ENCODE assay signal across 8 cellular contexts in genomic region chr11:88337342-88338222, GRCh38. TPM values are rescaled to one million over a fixed set of nuclear protein-coding genes. Genes with fewer than 3 reads are reported as not detected.
A peak's percentile ranks its signal among the peaks of the same experiment; 100 is the strongest.
DNase-seq lines count a peak whose midpoint lies in the region; ATAC-seq and TF ChIP-seq lines count a peak whose summit lies in the region.

Gene CTSC, minus strand, starts transcription at chr11:88337736. Its CDS starts 64 bp downstream, at chr11:88337672.

- no peaks in the 10 kb centered on the region for H3K9me3 Mint-ChIP-seq in activated naive CD4-positive, alpha-beta T cell treated with anti-CD3 and anti-CD28 coated beads, Interleukin-2, amount 50 U/mL, for 72 hours

- peak within 1 kb of the TSS; percentile 2 for H4K12ac ChIP-seq in trophoblast cell (ENCODE audit: low read depth, low read length)

- no peak within 1 kb of the TSS for H3K4ac ChIP-seq in trophoblast cell (ENCODE audit: low read depth, low read length)

- H3K4me2 ChIP-seq in trophoblast cell (ENCODE audit: low read length): peak within 1 kb of the TSS; percentile 98

- no peak within 1 kb of the TSS for H3K27ac ChIP-seq in trophoblast cell (ENCODE audit: low read depth, low read length)
- peak within 1 kb of the TSS; percentile 67 to 87 (median 78) for H3K27ac ChIP-seq in tibial nerve

- peak within 1 kb of the TSS; percentile 51 for H3K14ac ChIP-seq in trophoblast cell (ENCODE audit: low read length)

- H3K4me1 ChIP-seq in trophoblast cell (ENCODE audit: control insufficient read depth in 1 of 2, insufficient read depth in 2 of 2, low read length in 2 of 2) (peaks cover 0 to 6% of the 10 kb centered on the region in 2 experiments), tibial nerve (peaks cover 0 to 44% (median 7%) of the 10 kb centered on the region in 4 donors)

- H3K36me3 ChIP-seq in trophoblast cell (ENCODE audit: control insufficient read depth in 1 of 2, insufficient read depth in 2 of 2, low read length in 2 of 2) (no peaks in the 10 kb centered on the region), tibial nerve (no peaks in the 10 kb centered on the region)

- TF ChIP-seq EP300 in tibial nerve (IDR thresholded peaks at IDR 0.05): peak; percentile 55 to 91

- H3K27ac Mint-ChIP-seq in activated naive CD4-positive, alpha-beta T cell treated with anti-CD3 and anti-CD28 coated beads, Interleukin-2, amount 50 U/mL, for 72 hours: peak within 1 kb of the TSS; percentile 89 to 96

- H2BK12ac ChIP-seq in trophoblast cell (ENCODE audit: low read length): peak within 1 kb of the TSS; percentile 41

- peak within 1 kb of the TSS; percentile 76 for H3K4me3 ChIP-seq in HFF-Myc (replicated peaks; ENCODE audit: low read depth, low read length)
- peak within 1 kb of the TSS; percentile 91 for H3K4me3 ChIP-seq in trophoblast cell (ENCODE audit: low read depth, low read length)
- peak within 1 kb of the TSS; percentile 68 to 78 (median 78) for H3K4me3 ChIP-seq in tibial nerve

- H3K23ac ChIP-seq in trophoblast cell (ENCODE audit: low read length): no peak within 1 kb of the TSS

- H4K8ac ChIP-seq in trophoblast cell (ENCODE audit: low read depth, low read length): peak within 1 kb of the TSS; percentile 71

- ATAC-seq in activated naive CD4-positive, alpha-beta T cell treated with anti-CD3 and anti-CD28 coated beads, Interleukin-2, amount 50 U/mL, for 72 hours: peak; percentile 86 to 89
- peak; percentile 97 for ATAC-seq in Right ventricle myocardium inferior

- no CpG with 5 or more reads among the region's 57 CpGs for WGBS in trophoblast cell (ENCODE audit: extremely low coverage, insufficient coverage, insufficient read length)
- 0% methylated on average over 52 to 57 of the region's 57 CpGs for WGBS in tibial nerve, 2 donors

- H2BK120ac ChIP-seq in trophoblast cell (ENCODE audit: insufficient read depth, low read length, poor library complexity): peak within 1 kb of the TSS; percentile 1

- TF ChIP-seq POLR2A in GM10847 (IDR thresholded peaks at IDR 0.05; ENCODE audit: extremely low read depth, insufficient read length): peak; percentile 96
- peak; percentile 25 to 67 for TF ChIP-seq POLR2A in tibial nerve (IDR thresholded peaks at IDR 0.05)

- no peaks in the 10 kb centered on the region for H3K9me3 ChIP-seq in trophoblast cell (ENCODE audit: insufficient read depth, low read depth, low read length)
- no peaks in the 10 kb centered on the region for H3K9me3 ChIP-seq in tibial nerve

- no peak for TF ChIP-seq CTCF in HFF-Myc (IDR thresholded peaks at IDR 0.05; ENCODE audit: low read depth, low read length, missing control alignments)
- peak in 1 of 5 experiments; percentile 28 for TF ChIP-seq CTCF in tibial nerve (IDR thresholded peaks at IDR 0.05)

- H4K91ac ChIP-seq in trophoblast cell (ENCODE audit: low read depth, low read length): peak within 1 kb of the TSS; percentile 28

- H3K36me3 Mint-ChIP-seq in activated naive CD4-positive, alpha-beta T cell treated with anti-CD3 and anti-CD28 coated beads, Interleukin-2, amount 50 U/mL, for 72 hours: peaks cover 20 to 23% of the 10 kb centered on the region in 2 donors

- intact Hi-C loops in Right ventricle myocardium inferior (cut with DNase I): no loop called here

- peak within 1 kb of the TSS; percentile 73 for H2AFZ ChIP-seq in trophoblast cell (ENCODE audit: insufficient read depth, low read length, poor library complexity)

- no peak within 1 kb of the TSS for H2AK5ac ChIP-seq in trophoblast cell (ENCODE audit: low read length)

- DNase-seq in HFF-Myc (ENCODE audit: extremely low read depth, low read depth) (peak; percentile 70), MV-4-11 (lab: John Stamatoyannopoulos, UW) (peak; percentile 89), SKM-1 (lab: John Stamatoyannopoulos, UW; ENCODE audit: unreplicated experiment) (peak; percentile 89), Right ventricle myocardium inferior (ENCODE audit: missing footprints) (peak; percentile 98), trophoblast cell (peak; percentile 93 to 96), tibial nerve (ENCODE audit: low spot score in 2 of 2) (peak; percentile 89 to 90)
- DNase-seq in activated naive CD4-positive, alpha-beta T cell treated with anti-CD3 and anti-CD28 coated beads, Interleukin-2, amount 50 U/mL, for 72 hours (ENCODE audit: low spot score in 2 of 2): peak; percentile 88 to 91

- peak within 1 kb of the TSS; percentile 9 for H3K18ac ChIP-seq in trophoblast cell (ENCODE audit: low read length)

- H2BK5ac ChIP-seq in trophoblast cell (ENCODE audit: low read depth, low read length, poor library complexity): no peak within 1 kb of the TSS

- H3K79me1 ChIP-seq in trophoblast cell (ENCODE audit: low read length): peaks cover 4% of the 10 kb centered on the region

- H3K27me3 ChIP-seq in trophoblast cell (ENCODE audit: insufficient read depth, low read length): no peaks in the 10 kb centered on the region
- H3K27me3 ChIP-seq in tibial nerve: no peaks in the 10 kb centered on the region

- H3K9ac ChIP-seq in trophoblast cell (ENCODE audit: low read length): peak within 1 kb of the TSS; percentile 64

- H3K79me2 ChIP-seq in trophoblast cell (ENCODE audit: control insufficient read depth, insufficient read depth, low read length, poor library complexity): peaks cover 3% of the 10 kb centered on the region

RNA-seq across cellular contexts. Expression of gene CTSC, which starts in this region (rescaled TPM):
- total RNA-seq in activated naive CD4-positive, alpha-beta T cell treated with anti-CD3 and anti-CD28 coated beads, Interleukin-2, amount 50 U/mL, for 72 hours: 10 to 100 TPM; 46.1 to 48.1 TPM
- total RNA-seq in Right ventricle myocardium inferior (34.3 TPM), tibial nerve (10 to 100 TPM; 41.2 to 84.6 (median 46.0) TPM)
- polyA plus RNA-seq in trophoblast cell (2013): 112 and 122 TPM in 2 replicates
